Comparison of ENCODE assay signal across 8 cellular contexts in genomic region chr10:101291254-101292193, GRCh38.
DNase-seq lines count a peak whose midpoint lies in the region; TF ChIP-seq lines count a peak whose summit lies in the region.

No MANE protein-coding gene starts in this region.

- DNase-seq in Ammon's horn (ENCODE audit: low spot score) (peak; percentile 48), HFFc6 (no peak), OCI-LY7 (ENCODE audit: low spot score) (peak; percentile 44), fibroblast of mammary gland (ENCODE audit: low read depth) (peak; percentile 14), type B pancreatic cell (ENCODE audit: extremely low spot score, unreplicated experiment) (no peak), GOT3 (lab: John Stamatoyannopoulos, UW) (no peak)
- DNase-seq in activated T-helper 1 cell treated with anti-CD3 and anti-CD28 coated beads, Interleukin-12 subunit alpha, Interleukin-12 subunit beta, Interleukin-2, Interleukin-4 antibody, amounts not matched to agents 30 ng/mL and 10 ng/mL and 1 ng/mL, durations not matched to agents 14 hours and 24 hours and 36 hours (ENCODE audit: low spot score): no peak

- no peaks in the 10 kb centered on the region for H3K9me3 Mint-ChIP-seq in HFFc6
- no peaks in the 10 kb centered on the region for H3K9me3 Mint-ChIP-seq in activated T-helper 1 cell treated with anti-CD3 and anti-CD28 coated beads, Interleukin-12 subunit alpha, Interleukin-12 subunit beta, Interleukin-2, Interleukin-4 antibody, amounts not matched to agents 30 ng/mL and 10 ng/mL and 1 ng/mL, durations not matched to agents 14 hours and 24 hours and 36 hours
- no peaks in the 10 kb centered on the region for H3K9me3 Mint-ChIP-seq in type B pancreatic cell

- BruUV-seq in OCI-LY7 (replicated peaks; lab: Mats Ljungman, UMichigan): no TSS peak

- H3K36me3 Mint-ChIP-seq in HFFc6 (ENCODE audit: low read depth): no peaks in the 10 kb centered on the region
- H3K36me3 Mint-ChIP-seq in activated T-helper 1 cell treated with anti-CD3 and anti-CD28 coated beads, Interleukin-12 subunit alpha, Interleukin-12 subunit beta, Interleukin-2, Interleukin-4 antibody, amounts not matched to agents 30 ng/mL and 10 ng/mL and 1 ng/mL, durations not matched to agents 14 hours and 24 hours and 36 hours (ENCODE audit: low read depth): peaks cover 2% of the 10 kb centered on the region
- H3K36me3 Mint-ChIP-seq in type B pancreatic cell: no peaks in the 10 kb centered on the region

- POLR2A ChIA-PET in OCI-LY7 (lab: Charles Lee): no interaction called here

- peaks cover 62% of the 10 kb centered on the region for H3K27me3 ChIP-seq in neuron (ENCODE audit: insufficient read depth, low read length)

- H3K4me3 ChIP-seq in OCI-LY7 (ENCODE audit: low read depth, low read length, poor library complexity, severe bottlenecking) (no peak overlapping the region), fibroblast of mammary gland (ENCODE audit: control insufficient read depth, low read depth, low read length) (peak overlapping the region; percentile 40), neuron (ENCODE audit: low read length) (peak overlapping the region; percentile 45)

- H3K27ac ChIP-seq in OCI-LY7 (ENCODE audit: low read depth, low read length, poor library complexity, severe bottlenecking): no peak overlapping the region

- H2AFZ ChIP-seq in OCI-LY7 (ENCODE audit: low read length) (no peak overlapping the region), neuron (ENCODE audit: low read depth, low read length) (peak overlapping the region; percentile 67)

- intact Hi-C loops in OCI-LY7 (cut with micrococcal nuclease; ENCODE audit: unreplicated experiment): no loop called here
- intact Hi-C loops in activated T-helper 1 cell treated with anti-CD3 and anti-CD28 coated beads, Interleukin-12 subunit alpha, Interleukin-12 subunit beta, Interleukin-2, Interleukin-4 antibody, amounts not matched to agents 30 ng/mL and 10 ng/mL and 1 ng/mL, durations not matched to agents 14 hours and 24 hours and 36 hours (cut with micrococcal nuclease): loop anchor here (1.0 to 10.0 kb wide), 4 partner anchors 54 to 547 kb away; partner anchors contain the start of genes PAX2 and TLX1

- H3K27ac Mint-ChIP-seq in HFFc6 (no peak overlapping the region), type B pancreatic cell (no peak overlapping the region)
- no peak overlapping the region for H3K27ac Mint-ChIP-seq in activated T-helper 1 cell treated with anti-CD3 and anti-CD28 coated beads, Interleukin-12 subunit alpha, Interleukin-12 subunit beta, Interleukin-2, Interleukin-4 antibody, amounts not matched to agents 30 ng/mL and 10 ng/mL and 1 ng/mL, durations not matched to agents 14 hours and 24 hours and 36 hours

- H3K4me3 Mint-ChIP-seq in HFFc6 (peak overlapping the region; percentile 80), type B pancreatic cell (peak overlapping the region; percentile 88)
- H3K4me3 Mint-ChIP-seq in activated T-helper 1 cell treated with anti-CD3 and anti-CD28 coated beads, Interleukin-12 subunit alpha, Interleukin-12 subunit beta, Interleukin-2, Interleukin-4 antibody, amounts not matched to agents 30 ng/mL and 10 ng/mL and 1 ng/mL, durations not matched to agents 14 hours and 24 hours and 36 hours: peak overlapping the region; percentile 73

- peak; percentile 86 for TF ChIP-seq CTCF in HFFc6 (IDR thresholded peaks at IDR 0.05)
- peak; percentile 69 for TF ChIP-seq CTCF in OCI-LY7 (conservative IDR thresholded peaks at IDR 0.05; ENCODE audit: low read length)
- peak; percentile 41 for TF ChIP-seq CTCF in fibroblast of mammary gland (conservative IDR thresholded peaks at IDR 0.05; ENCODE audit: control insufficient read depth, insufficient read depth, low read depth, low read length)
- TF ChIP-seq CTCF in type B pancreatic cell (conservative IDR thresholded peaks at IDR 0.05): peak; percentile 90

- H3K4me1 Mint-ChIP-seq in HFFc6 (ENCODE audit: low read depth) (no peaks in the 10 kb centered on the region), type B pancreatic cell (ENCODE audit: unreplicated experiment) (peaks cover 17% of the 10 kb centered on the region)
- no peaks in the 10 kb centered on the region for H3K4me1 Mint-ChIP-seq in activated T-helper 1 cell treated with anti-CD3 and anti-CD28 coated beads, Interleukin-12 subunit alpha, Interleukin-12 subunit beta, Interleukin-2, Interleukin-4 antibody, amounts not matched to agents 30 ng/mL and 10 ng/mL and 1 ng/mL, durations not matched to agents 14 hours and 24 hours and 36 hours (ENCODE audit: low read depth)

- no peaks in the 10 kb centered on the region for H3K79me2 ChIP-seq in OCI-LY7 (ENCODE audit: insufficient read depth, low read depth, low read length)

- H3K9me3 ChIP-seq in OCI-LY7 (ENCODE audit: low read length): no peaks in the 10 kb centered on the region
- H3K9me3 ChIP-seq in neuron (ENCODE audit: low read length): no peaks in the 10 kb centered on the region

- H3K4me1 ChIP-seq in OCI-LY7 (ENCODE audit: insufficient read depth, low read length, poor library complexity, severe bottlenecking) (no peaks in the 10 kb centered on the region), neuron (ENCODE audit: insufficient read depth, low read length) (peaks cover 22% of the 10 kb centered on the region)

- no peaks in the 10 kb centered on the region for H3K9me2 ChIP-seq in OCI-LY7 (ENCODE audit: insufficient read depth, low read length)

- CTCF ChIA-PET in OCI-LY7 (lab: Charles Lee; ENCODE audit: unreplicated experiment): no interaction called here

- H3K27me3 Mint-ChIP-seq in HFFc6 (ENCODE audit: insufficient read depth): peaks cover 37% of the 10 kb centered on the region
- peaks cover 76% of the 10 kb centered on the region for H3K27me3 Mint-ChIP-seq in activated T-helper 1 cell treated with anti-CD3 and anti-CD28 coated beads, Interleukin-12 subunit alpha, Interleukin-12 subunit beta, Interleukin-2, Interleukin-4 antibody, amounts not matched to agents 30 ng/mL and 10 ng/mL and 1 ng/mL, durations not matched to agents 14 hours and 24 hours and 36 hours (ENCODE audit: insufficient read depth)
- H3K27me3 Mint-ChIP-seq in type B pancreatic cell: peaks cover 82% of the 10 kb centered on the region

- H3K36me3 ChIP-seq in OCI-LY7 (ENCODE audit: insufficient read depth, low read length): no peaks in the 10 kb centered on the region
- H3K36me3 ChIP-seq in neuron (ENCODE audit: insufficient read depth, low read length): no peaks in the 10 kb centered on the region

- peak overlapping the region; percentile 34; the same call in 1 of the 2 replicates for H3K4me2 ChIP-seq in OCI-LY7 (ENCODE audit: low read length)

- no peaks in the 10 kb centered on the region for H4K20me1 ChIP-seq in OCI-LY7 (ENCODE audit: insufficient read depth, low read length)

Comparison
In these comparisons a context has a peak if more than half of its experiments do, and no peak if none do; other contexts are left out.
1. DNase-seq: peak in Ammon's horn (single experiment), OCI-LY7 (single experiment) and fibroblast of mammary gland (single experiment); none in HFFc6 (single experiment), activated T-helper 1 cell treated with anti-CD3 and anti-CD28 coated beads, Interleukin-12 subunit alpha, Interleukin-12 subunit beta, Interleukin-2, Interleukin-4 antibody, amounts not matched to agents 30 ng/mL and 10 ng/mL and 1 ng/mL, durations not matched to agents 14 hours and 24 hours and 36 hours (single experiment), type B pancreatic cell (single experiment) and GOT3 (single experiment).
2. Peak in every context shown above with its lines, with median percentiles within 50 percentile points of each other: H3K4me3 Mint-ChIP-seq and CTCF ChIP-seq.